20 cellular contexts compared by ENCODE assay signal in the genomic region with DNA sequence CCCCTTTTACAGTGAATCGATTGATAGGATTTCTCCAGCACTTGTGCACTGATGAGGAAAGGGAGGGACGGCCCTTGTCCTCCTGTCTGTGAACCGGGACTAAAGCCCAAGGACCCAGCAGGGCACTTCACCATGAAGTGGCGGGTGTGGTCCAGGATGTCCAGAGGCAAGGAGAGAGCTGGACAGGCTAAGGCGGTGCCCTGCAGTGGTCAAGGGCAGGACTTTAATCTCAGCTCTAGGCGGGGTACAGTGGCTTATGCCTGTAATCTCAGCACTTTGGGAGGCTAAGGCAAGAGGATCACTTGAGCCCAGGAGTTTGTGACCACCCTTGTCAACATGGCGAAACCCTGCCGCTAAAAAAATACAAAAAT.
"Had no signal": no experiment of that assay in that cellular context is flagged by ENCODE, and none has a peak within 500 bp of the region (broad histone marks: within the 10 kb centered on the region; RNA-seq: fewer than 3 reads in every experiment).

No MANE protein-coding gene starts in this region.

- ATAC-seq: activated CD8-positive, alpha-beta memory T cell treated with anti-CD3 and anti-CD28 coated beads, Interleukin-2, amount 10 ng/mL, durations not matched to agents 7 days and 5 days; activated CD8-positive, alpha-beta T cell treated with anti-CD3 and anti-CD28 coated beads for 36 hours; left lobe of liver; T-cell had no signal

- H3K4me3 ChIP-seq: neural progenitor cell, sigmoid colon, smooth muscle cell, thoracic aorta had no signal

- H3K27ac ChIP-seq: neural progenitor cell, WERI-Rb-1 had no signal

- H3K27ac Mint-ChIP-seq: activated CD8-positive, alpha-beta memory T cell treated with anti-CD3 and anti-CD28 coated beads, Interleukin-2, amount 10 ng/mL, durations not matched to agents 7 days and 5 days; activated CD8-positive, alpha-beta T cell treated with anti-CD3 and anti-CD28 coated beads for 36 hours had no signal

- H3K27me3 Mint-ChIP-seq: activated CD4-positive, alpha-beta T cell treated with anti-CD3 and anti-CD28 coated beads, Interleukin-2, amount 10 ng/mL, durations not matched to agents 7 days and 5 days; activated CD8-positive, alpha-beta memory T cell treated with anti-CD3 and anti-CD28 coated beads, Interleukin-2, amount 10 ng/mL, durations not matched to agents 7 days and 5 days; activated CD8-positive, alpha-beta T cell treated with anti-CD3 and anti-CD28 coated beads for 36 hours; T-cell had no signal

- H3K9me3 Mint-ChIP-seq: activated CD4-positive, alpha-beta T cell treated with anti-CD3 and anti-CD28 coated beads, Interleukin-2, amount 10 ng/mL, durations not matched to agents 7 days and 5 days; activated CD8-positive, alpha-beta T cell treated with anti-CD3 and anti-CD28 coated beads for 36 hours; activated naive CD4-positive, alpha-beta T cell treated with anti-CD3 and anti-CD28 coated beads, Interleukin-2, amount 10 ng/mL, durations not matched to agents 7 days and 5 days; brain; neural progenitor cell; T-cell had no signal

- H3K4me3 Mint-ChIP-seq: activated CD4-positive, alpha-beta T cell treated with anti-CD3 and anti-CD28 coated beads, Interleukin-2, amount 10 ng/mL, durations not matched to agents 7 days and 5 days; activated CD8-positive, alpha-beta memory T cell treated with anti-CD3 and anti-CD28 coated beads, Interleukin-2, amount 10 ng/mL, durations not matched to agents 7 days and 5 days; activated CD8-positive, alpha-beta T cell treated with anti-CD3 and anti-CD28 coated beads for 36 hours; activated naive CD4-positive, alpha-beta T cell treated with anti-CD3 and anti-CD28 coated beads, Interleukin-2, amount 10 ng/mL, durations not matched to agents 7 days and 5 days; brain had no signal

- H3K36me3 ChIP-seq: neural progenitor cell, sigmoid colon, thoracic aorta, WERI-Rb-1 had no signal

- H3K4me2 ChIP-seq: neural progenitor cell had no signal

- H3K27me3 ChIP-seq: neural progenitor cell, sigmoid colon had no signal

- H3K36me3 Mint-ChIP-seq: activated CD8-positive, alpha-beta memory T cell treated with anti-CD3 and anti-CD28 coated beads, Interleukin-2, amount 10 ng/mL, durations not matched to agents 7 days and 5 days; activated naive CD4-positive, alpha-beta T cell treated with anti-CD3 and anti-CD28 coated beads, Interleukin-2, amount 10 ng/mL, durations not matched to agents 7 days and 5 days; brain; neural progenitor cell; T-cell had no signal

- H2AFZ ChIP-seq: neural progenitor cell had no signal

- DNase-seq: activated CD4-positive, alpha-beta T cell treated with anti-CD3 and anti-CD28 coated beads, Interleukin-2, amount 10 ng/mL, durations not matched to agents 7 days and 5 days; activated CD4-positive, CD25-positive, alpha-beta regulatory T cell treated with anti-CD3 and anti-CD28 coated beads, Interleukin-2, amount 50 U/mL, for 72 hours; activated CD8-positive, alpha-beta memory T cell treated with anti-CD3 and anti-CD28 coated beads, Interleukin-2, amount 10 ng/mL, durations not matched to agents 7 days and 5 days; activated CD8-positive, alpha-beta T cell treated with anti-CD3 and anti-CD28 coated beads for 36 hours; activated effector memory CD4-positive, alpha-beta T cell treated with anti-CD3 and anti-CD28 coated beads, Interleukin-2, amount 50 U/mL, for 16 hours; activated naive CD4-positive, alpha-beta T cell treated with anti-CD3 and anti-CD28 coated beads, Interleukin-2, amount 10 ng/mL, durations not matched to agents 7 days and 5 days; activated T-cell treated with anti-CD3 and anti-CD28 coated beads for 4 hours; foreskin fibroblast; midbrain; sigmoid colon; stimulated activated CD4-positive, alpha-beta T cell treated with anti-CD3 and anti-CD28 coated beads, Interleukin-2, amount 100 ng/mL, for 48 hours; stimulated activated CD8-positive, alpha-beta memory T cell treated with anti-CD3 and anti-CD28 coated beads, Interleukin-4, amount 100 ng/mL, for 48 hours; stimulated activated naive CD4-positive, alpha-beta T cell; T-cell; WERI-Rb-1 had no signal
